8 cellular contexts compared by ENCODE assay signal in the genomic region with DNA sequence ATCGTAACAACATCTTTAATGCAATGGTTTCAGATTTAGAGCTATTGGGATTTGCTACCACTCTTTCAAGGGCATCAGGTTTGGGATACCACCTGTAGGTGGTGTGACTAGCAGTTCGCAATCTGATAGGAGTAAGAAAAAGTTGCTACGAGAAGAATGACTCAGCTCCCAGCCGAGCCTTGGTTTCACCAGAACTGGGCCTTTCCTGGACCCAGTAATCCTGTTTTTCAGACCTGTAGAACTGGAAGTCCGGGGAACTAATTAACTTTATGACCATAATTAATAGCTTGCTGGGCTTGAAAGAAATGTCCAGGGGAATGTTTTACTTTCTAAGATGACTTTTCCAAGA. TPM values are rescaled to one million over a fixed set of nuclear protein-coding genes. Genes with fewer than 3 reads are reported as not detected.
DNase-seq lines count a peak whose midpoint lies in the region; ATAC-seq, FAIRE-seq and TF ChIP-seq lines count a peak whose summit lies in the region.

No MANE protein-coding gene starts in this region.

- TF ChIP-seq CTCF in HEK293 (tag by site-specific recombination; IDR thresholded peaks at IDR 0.05) (no peak), PC-9 (conservative IDR thresholded peaks at IDR 0.05) (no peak; the same call in 1 of the 2 replicates), bronchial epithelial cell (IDR thresholded peaks at IDR 0.05; ENCODE audit: insufficient read depth, low read length, severe bottlenecking) (peak; percentile 41), kidney epithelial cell (IDR thresholded peaks at IDR 0.05; ENCODE audit: insufficient read depth, low read length, poor library complexity, severe bottlenecking) (peak; percentile 26)

- H3K27me3 ChIP-seq in PC-9 (ENCODE audit: insufficient read depth, low read depth), result no peaks in the 10 kb centered on the region
- no peaks in the 10 kb centered on the region for H3K27me3 ChIP-seq in bronchial epithelial cell (ENCODE audit: control insufficient read depth, insufficient read depth, low read length)
- no peaks in the 10 kb centered on the region for H3K27me3 ChIP-seq in kidney epithelial cell (ENCODE audit: control insufficient read depth, insufficient read depth, low read length)

- CTCF ChIA-PET in HEK293 (lab: Yijun Ruan, JAX) (interaction anchor here (0.7 to 1.7 kb wide), 12 partner anchors 9 to 459 kb away, joined by 3 to 7 read pairs (median 4); a partner anchor contains a TSS), PC-9 (lab: Charles Lee) (interaction anchor here (1.1 kb wide), 1 partner anchor 9 kb away, joined by 4 read pairs; no protein-coding TSS in a partner anchor)

- DNase-seq in DMS153 (lab: John Stamatoyannopoulos, UW) (peak; percentile 2), DMS153 treated with DMSO at 0.1 percent for 48 hours (lab: John Stamatoyannopoulos, UW; ENCODE audit: unreplicated experiment) (no peak), PC-9 (peak; percentile 39 to 65), bronchial epithelial cell (ENCODE audit: low read depth) (peak; percentile 86), kidney epithelial cell (ENCODE audit: low read depth) (no peak)
- DNase-seq in stimulated activated CD4-positive, alpha-beta T cell treated with anti-CD3 and anti-CD28 coated beads, Interleukin-1b, Interleukin-23, amount 100 ng/mL, for 48 hours, result peak; percentile 42

- H3K9me2 ChIP-seq in PC-9 (ENCODE audit: insufficient read depth), result no peaks in the 10 kb centered on the region

- H3K27ac ChIP-seq in HEK293 (ENCODE audit: extremely low read depth, low read depth, low read length) (peak overlapping the region; percentile 49; the same call in 1 of the 2 replicates), PC-9 (peak overlapping the region; percentile 93)

- H3K36me3 ChIP-seq in HEK293 (ENCODE audit: control insufficient read depth in 2 of 2, insufficient read depth in 1 of 2, low read length in 2 of 2) (peaks cover 0 to 29% of the 10 kb centered on the region in 2 experiments; a peak in 1 of 3 replicates), PC-9 (ENCODE audit: low read depth) (peaks cover 30% of the 10 kb centered on the region), bronchial epithelial cell (ENCODE audit: control insufficient read depth, insufficient read depth, low read length) (peaks cover 15% of the 10 kb centered on the region), kidney epithelial cell (ENCODE audit: control insufficient read depth, insufficient read depth, low read length) (peaks cover 2% of the 10 kb centered on the region)

- peak overlapping the region; percentile 100 for H3K4me2 ChIP-seq in PC-9

- H3K4me3 ChIP-seq in HEK293 (ENCODE audit: low read depth, low read length) (peak overlapping the region; percentile 86), PC-9 (peak overlapping the region; percentile 93), bronchial epithelial cell (ENCODE audit: low read depth, low read length) (peak overlapping the region; percentile 68), kidney epithelial cell (ENCODE audit: low read depth, low read length) (peak overlapping the region; percentile 96)

- H3F3A ChIP-seq in PC-9 (ENCODE audit: insufficient read depth, low read depth), result peaks cover 43% of the 10 kb centered on the region

- no TSS peak for BruUV-seq in PC-9 (replicated peaks; lab: Mats Ljungman, UMichigan)

- H3K79me2 ChIP-seq in PC-9 (ENCODE audit: low read depth), result peaks cover 43% of the 10 kb centered on the region

- H4K20me1 ChIP-seq in PC-9 (ENCODE audit: insufficient read depth), result no peaks in the 10 kb centered on the region

- no peaks in the 10 kb centered on the region for H3K9me3 ChIP-seq in HEK293 (ENCODE audit: control insufficient read depth, insufficient read depth, low read depth, low read length)
- no peaks in the 10 kb centered on the region for H3K9me3 ChIP-seq in PC-9 (ENCODE audit: insufficient read depth, low read depth)

- peak overlapping the region; percentile 88; the same call in 1 of the 2 replicates for H2AFZ ChIP-seq in PC-9

- no peak for ATAC-seq in HG02884 (IDR thresholded peaks at IDR 0.05; ENCODE audit: unreplicated experiment)

- intact Hi-C loops in PC-9 (cut with micrococcal nuclease; ENCODE audit: unreplicated experiment), result loop anchor here (1.0 kb wide), 1 partner anchor 15 kb away; no protein-coding TSS in a partner anchor

- FAIRE-seq in bronchial epithelial cell (lab: Jason Lieb, UNC), result no peak

- POLR2A ChIA-PET in HEK293 (lab: Yijun Ruan, JAX) (interaction anchor here (1.7 to 2.9 kb wide), 2 partner anchors 9 to 10 kb away, joined by 6 to 22 read pairs; a partner anchor contains a TSS), PC-9 (lab: Charles Lee; ENCODE audit: unreplicated experiment) (interaction anchor here (0.6 to 2.2 kb wide), 7 partner anchors 9 to 1128 kb away, joined by 3 to 23 read pairs (median 6); a partner anchor contains a TSS)

- H3K4me1 ChIP-seq in HEK293 (ENCODE audit: control insufficient read depth, insufficient read depth, low read length), result 0 out of 2 replicates have a peak, but pooled peaks cover 2% of the 10 kb centered on the region
- H3K4me1 ChIP-seq in PC-9 (replicated peaks; ENCODE audit: insufficient read depth), result peaks cover 64% of the 10 kb centered on the region

TF ChIP-seq in HEK293, 187 proteins besides CTCF, POLR2A, EP300 and RAD21:
- peak; percentile 98 for TF ChIP-seq SCRT2 (tag by site-specific recombination; IDR thresholded peaks at IDR 0.05)
- TF ChIP-seq ZNF747 (tag by site-specific recombination; IDR thresholded peaks at IDR 0.05), result no peak
- peak; percentile 81; the same call in 1 of the 2 replicates for TF ChIP-seq SCRT1 (tag by site-specific recombination; IDR thresholded peaks at IDR 0.05; ENCODE audit: borderline replicate concordance)

RNA-seq across cellular contexts. Expression of a gene that starts 0.8 kb away (rescaled TPM):
- total RNA-seq in PC-9 (2021), result 62.1 and 83.2 TPM in 2 replicates
- 5.3 and 8.2 TPM in 2 replicates for total RNA-seq in bronchial epithelial cell
- 23.2 and 23.6 TPM in 2 replicates for total RNA-seq in kidney epithelial cell

RNA-seq across cellular contexts. Expression of a gene that starts 9.8 kb away (rescaled TPM):
- total RNA-seq in PC-9 (2021), result 129 and 155 TPM in 2 replicates
- total RNA-seq in bronchial epithelial cell, result 193 and 236 TPM in 2 replicates
- total RNA-seq in kidney epithelial cell, result 328 and 351 TPM in 2 replicates

RNA-seq across cellular contexts. Expression of a gene that starts 45.3 kb away (rescaled TPM):
- total RNA-seq in PC-9 (2021) (0.11 TPM in 1 of 2 replicates, not detected in the other), bronchial epithelial cell (not detected in 2 replicates), kidney epithelial cell (not detected in 2 replicates)

Comparison
In these comparisons a context has a peak if more than half of its experiments do, and no peak if none do; other contexts are left out.
1. DNase-seq: peak in DMS153 (single experiment), PC-9 (2 of 2), bronchial epithelial cell (single experiment) and stimulated activated CD4-positive, alpha-beta T cell treated with anti-CD3 and anti-CD28 coated beads, Interleukin-1b, Interleukin-23, amount 100 ng/mL, for 48 hours (single experiment); none in DMS153 treated with DMSO at 0.1 percent for 48 hours (single experiment) and kidney epithelial cell (single experiment).
2. CTCF ChIP-seq: peak in bronchial epithelial cell (single experiment) and kidney epithelial cell (single experiment); none in HEK293 (single experiment) and PC-9 (single experiment).
3. Peak in every context shown above with its lines, with median percentiles within 50 percentile points of each other: H3K4me3 ChIP-seq.